13 cellular contexts compared by ENCODE assay signal in genomic region chr9:133041958-133042357, GRCh38. TPM values are rescaled to one million over a fixed set of nuclear protein-coding genes. Genes with fewer than 3 reads are reported as not detected.
DNase-seq lines count a peak whose midpoint lies in the region; ATAC-seq and TF ChIP-seq lines count a peak whose summit lies in the region.
"Had no signal": no experiment of that assay in that cellular context is flagged by ENCODE, and none has a peak within 500 bp of the region (broad histone marks: within the 10 kb centered on the region; RNA-seq: fewer than 3 reads in every experiment).

No MANE protein-coding gene starts in this region.

- in situ Hi-C loops in GM13977 (cut with MboI; ENCODE audit: low pct_unique_long_range_greater_than_20kb, low sequenced_read_pairs, unreplicated experiment) = no loop called here

- H3K9me3 ChIP-seq in T-helper 17 cell (ENCODE audit: control insufficient read depth, low read length, poor library complexity, severe bottlenecking) = no peaks in the 10 kb centered on the region
- no peaks in the 10 kb centered on the region for H3K9me3 ChIP-seq in mucosa of descending colon
- H3K9me3 ChIP-seq: Caco-2 had no signal

- H3K4me3 ChIP-seq in mucosa of descending colon = no peak overlapping the region
- H3K4me3 ChIP-seq: GM23338 had no signal

- ATAC-seq in T-helper 17 cell (no peak), mucosa of descending colon (no peak), T-cell (replicated peaks in 1 of 4) (no peak)
- ATAC-seq: GM23338, HCT116 had no signal

- intact Hi-C loops in mucosa of descending colon (cut with DNase I, micrococcal nuclease) = no loop called here

- no peaks in the 10 kb centered on the region for H3K27me3 Mint-ChIP-seq in T-helper 17 cell
- H3K27me3 Mint-ChIP-seq in T-cell = no peaks in the 10 kb centered on the region
- H3K27me3 Mint-ChIP-seq: CD4-positive, alpha-beta memory T cell had no signal

- H3K36me3 Mint-ChIP-seq in T-helper 17 cell (ENCODE audit: low read depth) (peaks cover 12% of the 10 kb centered on the region), T-cell (peaks cover 36% of the 10 kb centered on the region)

- H3K4me3 Mint-ChIP-seq in T-helper 17 cell (no peak overlapping the region), T-cell (no peak overlapping the region)
- H3K4me3 Mint-ChIP-seq: CD4-positive, alpha-beta memory T cell; GM23338 had no signal

- POLR2A ChIA-PET in RWPE1 (lab: Yijun Ruan, JAX; ENCODE audit: low non-redundant PET) = no interaction called here
- POLR2A ChIA-PET in T-cell (lab: Charles Lee) = no interaction called here

- peak overlapping the region; percentile 5 for H3K27ac ChIP-seq in RWPE1

- DNase-seq in RWPE1 (ENCODE audit: low spot score) = no peak
- no peak for DNase-seq in T-helper 17 cell
- DNase-seq in mucosa of descending colon = peak in 2 of 3 donors; percentile 2 to 29
- no peak for DNase-seq in T-cell
- no peak for DNase-seq in GM13977 (ENCODE audit: low spot score)
- DNase-seq in Kasumi-1 (lab: John Stamatoyannopoulos, UW) = no peak
- DNase-seq: Caco-2; CD4-positive, alpha-beta memory T cell; DMS153; DND-41; H9 had no signal

- CTCF ChIA-PET in RWPE1 (lab: Yijun Ruan, JAX) (interaction anchor here (0.6 to 2.1 kb wide), 6 partner anchors 11 to 108 kb away, joined by 3 to 13 read pairs (median 4); partner anchors contain the start of gene GTF3C5), T-cell (lab: Charles Lee) (no interaction called here)

- H3K4me1 ChIP-seq in mucosa of descending colon (ENCODE audit: low read depth) = no peaks in the 10 kb centered on the region
- H3K4me1 ChIP-seq: Caco-2 had no signal

- H3K9me3 Mint-ChIP-seq in T-cell = no peaks in the 10 kb centered on the region
- H3K9me3 Mint-ChIP-seq: CD4-positive, alpha-beta memory T cell; GM23338 had no signal

- H3K4me1 Mint-ChIP-seq in T-helper 17 cell (peaks cover 18% of the 10 kb centered on the region), T-cell (peaks cover 11 to 19% (median 11%) of the 10 kb centered on the region in 3 donors)
- H3K4me1 Mint-ChIP-seq: GM23338, H9 had no signal

- peak overlapping the region; percentile 71 for H3K27ac Mint-ChIP-seq in T-helper 17 cell
- H3K27ac Mint-ChIP-seq in T-cell = no peak overlapping the region
- H3K27ac Mint-ChIP-seq: GM23338, H9 had no signal

- peaks cover 3% of the 10 kb centered on the region for H3K36me3 ChIP-seq in mucosa of descending colon (ENCODE audit: low read depth)

- TF ChIP-seq CTCF in RWPE1 (conservative IDR thresholded peaks at IDR 0.05; ENCODE audit: low read depth) = no peak
- TF ChIP-seq CTCF in mucosa of descending colon (IDR thresholded peaks at IDR 0.05) = no peak
- no peak for TF ChIP-seq CTCF in GM13977 (IDR thresholded peaks at IDR 0.05; ENCODE audit: extremely low read depth, insufficient read depth, missing control alignments)

RNA-seq across cellular contexts. Expression of gene GTF3C5, which starts 11.2 kb away (rescaled TPM):
- total RNA-seq in T-helper 17 cell (10 to 100 TPM; 38.9 to 46.6 TPM), mucosa of descending colon (10 to 100 TPM; 45.8 to 53.6 (median 52.2) TPM), T-cell (10 to 100 TPM; 46.6 to 91.2 (median 80.0) TPM)

RNA-seq across cellular contexts. Expression of gene CEL, which starts 19.8 kb away (rescaled TPM):
- total RNA-seq in T-helper 17 cell (under 1 TPM in 1 of 2 donors, not detected in 1; 0.42 TPM), mucosa of descending colon (1 to 10 TPM in 2 of 3 donors, under 1 TPM in 1; 0.87 to 1.6 (median 1.4) TPM), T-cell (1 to 10 TPM in 3 of 5 donors, under 1 TPM in 2; 0.28 to 9.0 (median 7.9) TPM)

Comparison
In these comparisons a context has a peak if more than half of its experiments do, and no peak if none do; other contexts are left out.
1. DNase-seq: peak in mucosa of descending colon (2 of 3); none in RWPE1 (single experiment), T-helper 17 cell (0 of 3), T-cell (0 of 34), GM13977 (single experiment) and Kasumi-1 (0 of 2).